8 cellular contexts compared by ENCODE assay signal in genomic region chr6:148999921-149000589, GRCh38.
DNase-seq lines count a peak whose midpoint lies in the region; ATAC-seq and TF ChIP-seq lines count a peak whose summit lies in the region.

No MANE protein-coding gene starts in this region.

- DNase-seq in M059J (ENCODE audit: low read depth) (peak; percentile 97), body of pancreas (peak; percentile 48 to 60 (median 56)), left kidney (ENCODE audit: low read depth, low spot score) (peak; percentile 24), NCI-H187 treated with DMSO at 0.1 percent for 48 hours (lab: John Stamatoyannopoulos, UW) (no peak)
- DNase-seq in stimulated activated CD4-positive, alpha-beta T cell treated with anti-CD3 and anti-CD28 coated beads, Interleukin-12 subunit alpha, Interleukin-12 subunit beta, amount 100 ng/mL, for 4 hours: no peak

- no peaks in the 10 kb centered on the region for H3K79me2 ChIP-seq in ACC112 (ENCODE audit: control insufficient read depth, insufficient read depth, low read length, unreplicated experiment)

- 62 to 90% methylated on average over 4 of the region's 4 CpGs for WGBS in body of pancreas, 2 donors

- H3K4me1 ChIP-seq in ACC112 (ENCODE audit: control insufficient read depth, insufficient read depth, low read length, unreplicated experiment) (peaks cover 36% of the 10 kb centered on the region), body of pancreas (peaks cover 7% of the 10 kb centered on the region)

- no peak for TF ChIP-seq POLR2A in body of pancreas (IDR thresholded peaks at IDR 0.05)

- intact Hi-C loops in body of pancreas (cut with DNase I): no loop called here

- H3K4me3 ChIP-seq in ACC112 (ENCODE audit: low read depth, low read length) (peak overlapping the region; percentile 30; the same call in 1 of the 2 replicates), body of pancreas (no peak overlapping the region)

- H3K9me3 ChIP-seq in body of pancreas: no peaks in the 10 kb centered on the region

- H3K27me3 ChIP-seq in ACC112 (ENCODE audit: insufficient read depth, low read length) (no peaks in the 10 kb centered on the region), body of pancreas (no peaks in the 10 kb centered on the region)

- peak overlapping the region; percentile 71 for H3K27ac ChIP-seq in ACC112 (ENCODE audit: low read depth, low read length)
- H3K27ac ChIP-seq in body of pancreas: no peak overlapping the region

- peak; percentile 66 for ATAC-seq in body of pancreas
- ATAC-seq in HG03095 (IDR thresholded peaks at IDR 0.05; ENCODE audit: unreplicated experiment): no peak
- no peak for ATAC-seq in GM19035 (IDR thresholded peaks at IDR 0.05; ENCODE audit: unreplicated experiment)

- peaks cover 11% of the 10 kb centered on the region for H3K36me3 ChIP-seq in ACC112 (ENCODE audit: insufficient read depth, low read length)
- no peaks in the 10 kb centered on the region for H3K36me3 ChIP-seq in body of pancreas (replicated peaks in 1 of 2; ENCODE audit: insufficient read depth in 1 of 2, low read depth in 2 of 2)

- no peak for TF ChIP-seq CTCF in body of pancreas (IDR thresholded peaks at IDR 0.05)

- no peak overlapping the region for H2AFZ ChIP-seq in ACC112 (ENCODE audit: low read length, unreplicated experiment)

Comparison
In these comparisons a context has a peak if more than half of its experiments do, and no peak if none do; other contexts are left out.
1. DNase-seq: peak in M059J (single experiment), body of pancreas (4 of 4) and left kidney (single experiment); none in stimulated activated CD4-positive, alpha-beta T cell treated with anti-CD3 and anti-CD28 coated beads, Interleukin-12 subunit alpha, Interleukin-12 subunit beta, amount 100 ng/mL, for 4 hours (single experiment) and NCI-H187 treated with DMSO at 0.1 percent for 48 hours (single experiment).